Comparison of ENCODE assay signal across 1 cellular context in genomic region chr15:79978260-79978659, GRCh38.
TF ChIP-seq lines count a peak whose summit lies in the region.

No MANE protein-coding gene starts in this region.

TF ChIP-seq in HepG2, 621 proteins besides CTCF, POLR2A, EP300 and RAD21 (continued from another document):
- TF ChIP-seq, protein P1, sequence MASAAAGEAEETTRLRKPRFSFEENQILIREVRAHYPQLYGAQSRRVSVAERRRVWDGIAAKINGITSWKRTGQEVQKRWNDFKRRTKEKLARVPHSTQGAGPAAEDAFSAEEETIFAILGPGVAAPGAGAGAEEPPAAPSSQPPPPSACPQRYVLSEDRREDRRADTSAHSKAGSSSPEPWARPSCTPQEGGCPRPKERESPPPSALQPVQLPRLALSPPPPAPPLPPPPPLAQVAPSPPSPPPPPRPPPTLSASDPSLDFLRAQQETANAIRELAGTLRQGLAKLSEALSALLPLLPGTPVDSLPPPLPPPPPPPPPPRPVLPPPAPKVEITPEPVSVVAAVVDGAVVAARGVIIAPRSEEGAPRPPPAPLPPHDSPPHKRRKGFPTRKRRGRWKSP (CRISPR knock-in tag; IDR thresholded peaks at IDR 0.05), result 0 out of 2 replicates have a peak, but pooled peaks have one; percentile 5
- TF ChIP-seq ZNF530 (CRISPR knock-in tag; IDR thresholded peaks at IDR 0.05; ENCODE audit: low read depth), result no peak
- TF ChIP-seq SKI (IDR thresholded peaks at IDR 0.05; ENCODE audit: partially characterized antibody), result no peak
- no peak for TF ChIP-seq TSC22D2 (CRISPR knock-in tag; IDR thresholded peaks at IDR 0.05; ENCODE audit: borderline replicate concordance)
- TF ChIP-seq SPEN (CRISPR knock-in tag; IDR thresholded peaks at IDR 0.05; ENCODE audit: low read depth), result peak; percentile 32; the same call in 1 of the 2 replicates
- TF ChIP-seq ZNF782 (CRISPR knock-in tag; IDR thresholded peaks at IDR 0.05; ENCODE audit: borderline replicate concordance), result peak; percentile 71; the same call in 1 of the 2 replicates
- TF ChIP-seq MXI1 (IDR thresholded peaks at IDR 0.05; ENCODE audit: borderline replicate concordance, low read depth, low read length), result no peak
- TF ChIP-seq ZBTB38 (CRISPR knock-in tag; IDR thresholded peaks at IDR 0.05), result peak; percentile 9; the same call in 1 of the 2 replicates
